Comparison of ENCODE assay signal across 8 cellular contexts in the genomic region with DNA sequence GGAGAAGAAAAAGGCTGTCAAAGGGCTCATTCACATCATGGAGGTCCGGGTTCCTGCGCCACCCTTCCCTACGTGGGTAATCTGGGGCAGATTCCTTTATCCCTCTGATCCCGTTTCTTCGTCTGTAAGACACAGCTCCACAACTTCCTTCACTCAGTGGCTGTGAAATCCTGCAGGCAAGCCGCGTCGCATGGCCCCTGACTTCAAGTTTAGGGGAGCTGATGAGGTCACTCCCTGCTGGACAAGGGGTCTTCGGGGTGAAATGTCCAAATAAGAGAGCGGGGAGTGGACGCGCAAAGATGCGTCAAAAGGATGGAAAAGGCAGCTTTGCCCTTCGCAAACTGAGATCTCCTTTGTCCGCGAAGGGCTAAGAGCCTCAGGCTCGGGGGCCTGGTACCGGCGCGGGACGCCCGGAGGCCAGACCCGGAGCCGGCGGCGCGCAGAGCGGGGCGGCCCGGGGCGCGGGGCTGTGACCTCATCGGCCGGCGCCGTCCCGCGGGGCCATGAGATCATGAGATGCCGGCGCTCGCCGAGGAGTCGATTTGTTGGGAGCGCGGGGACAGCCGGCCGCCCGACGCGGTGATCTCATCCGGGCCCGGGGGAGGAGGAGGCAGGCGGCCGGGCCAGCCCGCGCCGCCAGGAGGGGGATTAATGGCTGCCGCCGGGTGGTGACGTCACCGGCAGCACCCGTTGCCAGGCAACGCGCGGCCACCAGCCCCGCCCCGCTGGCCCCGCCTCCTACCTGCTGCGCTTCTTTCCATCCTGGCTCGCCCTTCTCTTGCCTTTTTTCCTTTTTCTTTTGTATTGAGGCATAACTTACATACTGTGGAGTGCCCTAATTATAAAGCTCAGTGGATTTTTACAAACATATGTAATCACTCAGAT.
DNase-seq lines count a peak whose midpoint lies in the region; ATAC-seq and TF ChIP-seq lines count a peak whose summit lies in the region.

No MANE protein-coding gene starts in this region.

- no peaks in the 10 kb centered on the region for H3K36me3 ChIP-seq in ACC112 (ENCODE audit: insufficient read depth, low read length)
- H3K36me3 ChIP-seq in WERI-Rb-1: peaks cover 9% of the 10 kb centered on the region
- no peaks in the 10 kb centered on the region for H3K36me3 ChIP-seq in mammary epithelial cell (ENCODE audit: insufficient read depth, low read length)
- H3K36me3 ChIP-seq in smooth muscle cell (ENCODE audit: low read depth): no peaks in the 10 kb centered on the region

- 2% methylated on average over 31 of the region's 70 CpGs for WGBS in mammary epithelial cell (ENCODE audit: low coverage, missing lambda C conversion rate)
- 2% methylated on average over 68 of the region's 70 CpGs for WGBS in smooth muscle cell (ENCODE audit: low lambda C conversion rate)

- peak overlapping the region; percentile 85 for H2AFZ ChIP-seq in ACC112 (ENCODE audit: low read length, unreplicated experiment)
- H2AFZ ChIP-seq in mammary epithelial cell (ENCODE audit: low read depth, low read length): peak overlapping the region; percentile 96
- peak overlapping the region; percentile 89 for H2AFZ ChIP-seq in smooth muscle cell (ENCODE audit: low read depth)

- intact Hi-C loops in mammary epithelial cell (cut with micrococcal nuclease): loop anchor here (1.0 to 5.0 kb wide), 2 partner anchors 48 to 81 kb away; partner anchors contain the start of genes RNFT2 and SPRING1

- H3K9me3 ChIP-seq in WERI-Rb-1 (ENCODE audit: severe bottlenecking) (no peaks in the 10 kb centered on the region), mammary epithelial cell (replicated peaks; ENCODE audit: insufficient read depth, low read length) (no peaks in the 10 kb centered on the region), smooth muscle cell (replicated peaks; ENCODE audit: low read depth) (no peaks in the 10 kb centered on the region)

- H3K4me3 ChIP-seq in ACC112 (ENCODE audit: low read depth, low read length) (peak overlapping the region; percentile 84), WERI-Rb-1 (ENCODE audit: low read depth, low read length) (peak overlapping the region; percentile 84), mammary epithelial cell (replicated peaks in 1 of 3; ENCODE audit: insufficient read depth in 1 of 3, low read depth in 2 of 3, low read length in 3 of 3) (peak overlapping the region; percentile 49 to 73 (median 61)), smooth muscle cell (peak overlapping the region; percentile 87)

- CTCF ChIA-PET in mammary epithelial cell (lab: Charles Lee; ENCODE audit: low non-redundant PET): no interaction called here

- H3K27me3 ChIP-seq in ACC112 (ENCODE audit: insufficient read depth, low read length) (peaks cover 6% of the 10 kb centered on the region; the same call in 1 of the 2 replicates), WERI-Rb-1 (ENCODE audit: insufficient read depth, low read depth, severe bottlenecking) (no peaks in the 10 kb centered on the region), mammary epithelial cell (ENCODE audit: insufficient read depth, low read length) (no peaks in the 10 kb centered on the region), smooth muscle cell (ENCODE audit: low read depth) (no peaks in the 10 kb centered on the region)

- H3K4me1 ChIP-seq in ACC112 (ENCODE audit: control insufficient read depth, insufficient read depth, low read length, unreplicated experiment) (peaks cover 12% of the 10 kb centered on the region), mammary epithelial cell (ENCODE audit: insufficient read depth, low read length) (peaks cover 5% of the 10 kb centered on the region), smooth muscle cell (ENCODE audit: low read depth) (peaks cover 9% of the 10 kb centered on the region)

- in situ Hi-C loops in mammary epithelial cell (cut with MboI; ENCODE audit: low sequenced_read_pairs in 2 of 2): no loop called here

- TF ChIP-seq CTCF in WERI-Rb-1 (IDR thresholded peaks at IDR 0.05; ENCODE audit: low read depth, low read length): no peak
- no peak for TF ChIP-seq CTCF in mammary epithelial cell (conservative IDR thresholded peaks at IDR 0.05 in 1 of 2, IDR thresholded peaks at IDR 0.05 in 1 of 2; ENCODE audit: extremely low read depth in 1 of 2, insufficient read depth in 1 of 2, low read depth in 1 of 2, low read length in 2 of 2)
- no peak for TF ChIP-seq CTCF in smooth muscle cell (IDR thresholded peaks at IDR 0.05; ENCODE audit: borderline replicate concordance, insufficient read depth, poor library complexity, severe bottlenecking)

- no peaks in the 10 kb centered on the region for H3K79me2 ChIP-seq in ACC112 (ENCODE audit: control insufficient read depth, insufficient read depth, low read length, unreplicated experiment)
- H3K79me2 ChIP-seq in mammary epithelial cell (ENCODE audit: insufficient read depth, low read length): no peaks in the 10 kb centered on the region
- no peaks in the 10 kb centered on the region for H3K79me2 ChIP-seq in smooth muscle cell (ENCODE audit: low read depth)

- TSS peak; percentile 72 for BruUV-seq in mammary epithelial cell (replicated peaks; lab: Mats Ljungman, UMichigan)

- dilution Hi-C loops in mammary epithelial cell (cut with HindIII; ENCODE audit: low sequenced_read_pairs): no loop called here

- peak overlapping the region; percentile 63 for H3K4me2 ChIP-seq in mammary epithelial cell (ENCODE audit: insufficient read depth, low read depth, low read length)
- H3K4me2 ChIP-seq in smooth muscle cell: peak overlapping the region; percentile 94

- peaks cover 4% of the 10 kb centered on the region for H3F3A ChIP-seq in smooth muscle cell (ENCODE audit: low read depth)

- peak overlapping the region; percentile 75 for H3K27ac ChIP-seq in ACC112 (ENCODE audit: low read depth, low read length)
- peak overlapping the region; percentile 97 for H3K27ac ChIP-seq in WERI-Rb-1
- peak overlapping the region; percentile 47 for H3K27ac ChIP-seq in mammary epithelial cell (ENCODE audit: insufficient read depth, low read depth, low read length)
- H3K27ac ChIP-seq in smooth muscle cell (ENCODE audit: low read depth): peak overlapping the region; percentile 98

- peak overlapping the region; percentile 81 for H3K9ac ChIP-seq in mammary epithelial cell (ENCODE audit: insufficient read depth, low read length)
- H3K9ac ChIP-seq in smooth muscle cell (ENCODE audit: low read depth): peak overlapping the region; percentile 100

- DNase-seq in NCI-H2171 (lab: John Stamatoyannopoulos, UW): peak; percentile 94
- peak; percentile 94 for DNase-seq in WERI-Rb-1
- DNase-seq in mammary epithelial cell: peak; percentile 90
- peak; percentile 98 for DNase-seq in iPS-NIHi7 (ENCODE audit: extremely low spot score)
- DNase-seq in smooth muscle cell (lab: John Stamatoyannopoulos, UW; ENCODE audit: unreplicated experiment): peak; percentile 79

- no peaks in the 10 kb centered on the region for H4K20me1 ChIP-seq in mammary epithelial cell (ENCODE audit: insufficient read depth, low read length)
- no peaks in the 10 kb centered on the region for H4K20me1 ChIP-seq in smooth muscle cell (ENCODE audit: low read depth)

- peak; percentile 86 for ATAC-seq in GM18867 (IDR thresholded peaks at IDR 0.05; ENCODE audit: unreplicated experiment)
- ATAC-seq in HG03097 (IDR thresholded peaks at IDR 0.05; ENCODE audit: low FRiP score, unreplicated experiment): peak; percentile 64

Comparison
In these comparisons a context has a peak if more than half of its experiments do, and no peak if none do; other contexts are left out.
1. Peak in every context shown above with its lines: DNase-seq, ATAC-seq, H3K4me3 ChIP-seq and H3K27ac ChIP-seq.
2. H3K27ac ChIP-seq: peak in every context shown above with its lines; median percentile 98 in smooth muscle cell; 97 in WERI-Rb-1; 75 in ACC112; 47 in mammary epithelial cell.